ENCODE assay signal across 1 cellular context in genomic region chr16:78737630-78738029, GRCh38.
TF ChIP-seq lines count a peak whose summit lies in the region.

No MANE protein-coding gene starts in this region.

TF ChIP-seq in HepG2, 621 proteins besides CTCF, POLR2A, EP300 and RAD21 (continued from another document):
- TF ChIP-seq ZNF362 (CRISPR knock-in tag; IDR thresholded peaks at IDR 0.05; ENCODE audit: borderline replicate concordance) (no peak; the same call in 1 of the 2 replicates), MAFF (IDR thresholded peaks at IDR 0.05; ENCODE audit: low read depth, low read length) (no peak), SATB2 (CRISPR knock-in tag; IDR thresholded peaks at IDR 0.05) (no peak), KAT8 (CRISPR knock-in tag; IDR thresholded peaks at IDR 0.05) (0 out of 2 replicates have a peak, but pooled peaks have one; percentile 26), ZNF44 (CRISPR knock-in tag; IDR thresholded peaks at IDR 0.05) (no peak), ZNF333 (CRISPR knock-in tag; IDR thresholded peaks at IDR 0.05; ENCODE audit: borderline replicate concordance) (no peak), ZMAT3 (CRISPR knock-in tag; conservative IDR thresholded peaks at IDR 0.05) (no peak), ZNF816 (CRISPR knock-in tag; IDR thresholded peaks at IDR 0.05; ENCODE audit: borderline replicate concordance) (no peak), ZMYM4 (CRISPR knock-in tag; IDR thresholded peaks at IDR 0.05) (peak; percentile 55; the same call in 1 of the 2 replicates), PRMT3 (CRISPR knock-in tag; IDR thresholded peaks at IDR 0.05; ENCODE audit: borderline replicate concordance, low read depth) (no peak)
